In the genomic region with DNA sequence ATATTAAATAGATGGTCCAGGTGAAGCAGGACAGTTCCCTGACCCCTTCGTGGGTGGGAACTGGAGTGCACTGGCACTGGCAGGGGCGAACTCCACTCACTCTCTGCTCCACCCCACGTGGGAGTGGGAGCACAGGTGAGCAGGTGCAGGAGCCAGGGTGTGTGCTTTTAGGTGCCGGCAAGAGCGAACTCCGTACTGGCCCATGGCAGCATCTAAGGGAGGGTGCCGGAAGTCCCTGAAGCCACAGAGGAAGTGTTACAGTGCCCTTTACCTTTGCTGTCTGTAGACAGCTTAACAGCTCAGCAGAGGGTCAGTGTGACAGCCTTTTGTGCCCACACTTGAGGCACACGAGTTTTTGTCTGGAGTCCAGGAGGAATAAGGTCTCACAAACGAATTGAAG, we compare ENCODE assay signal across 23 cellular contexts. TPM values are rescaled to one million over a fixed set of nuclear protein-coding genes. Genes with fewer than 3 reads are reported as not detected.
DNase-seq lines count a peak whose midpoint lies in the region; ATAC-seq, FAIRE-seq and TF ChIP-seq lines count a peak whose summit lies in the region.
"Had no signal": no experiment of that assay in that cellular context is flagged by ENCODE, and none has a peak within 500 bp of the region (broad histone marks: within the 10 kb centered on the region; RNA-seq: fewer than 3 reads in every experiment).

No MANE protein-coding gene starts in this region.

- H3K56ac ChIP-seq in IMR-90 (ENCODE audit: extremely low read depth, insufficient read depth, low read length) = no peak overlapping the region

- H3K9ac ChIP-seq in IMR-90 (ENCODE audit: low read depth, low read length) (no peak overlapping the region), OCI-LY1 (ENCODE audit: low read length) (peak overlapping the region; percentile 34; the same call in 1 of the 2 replicates)
- H3K9ac ChIP-seq: SK-N-SH had no signal

- ATAC-seq in IMR-90 (ENCODE audit: low read depth) = no peak
- peak; percentile 59 for ATAC-seq in left colon
- ATAC-seq in WTC11 = no peak
- ATAC-seq: HCT116, K562 had no signal

- no peaks in the 10 kb centered on the region for H3K36me3 ChIP-seq in IMR-90 (ENCODE audit: control insufficient read depth, insufficient read depth, low read length)
- no peaks in the 10 kb centered on the region; the same call in 1 of the 2 replicates for H3K36me3 ChIP-seq in OCI-LY1 (ENCODE audit: insufficient read depth, low read length)
- H3K36me3 ChIP-seq in small intestine (ENCODE audit: control insufficient read depth in 2 of 2, insufficient read depth in 2 of 2, low read length in 2 of 2) = no peaks in the 10 kb centered on the region
- H3K36me3 ChIP-seq: Peyer's patch had no signal

- DNase-seq in IMR-90 (no peak), left colon (no peak), small intestine (peak; percentile 54), WTC11 (ENCODE audit: low spot score) (no peak), cortex of kidney (lab: John Stamatoyannopoulos, UW) (no peak)
- DNase-seq in stimulated activated CD4-positive, alpha-beta T cell treated with anti-CD3 and anti-CD28 coated beads, Interleukin-12 subunit alpha, Interleukin-12 subunit beta, amount 100 ng/mL, for 4 hours = no peak
- DNase-seq: C1 segment of cervical spinal cord; CD4-positive, alpha-beta memory T cell; COR-L47; Kasumi-1; NCI-H1105 treated with DMSO at 0.1 percent for 48 hours; NCI-H2029; NCI-H446; NCI-H524 treated with DMSO at 0.1 percent for 48 hours; NCI-H774; OCI-M1; SK-N-SH had no signal

- dilution Hi-C loops in IMR-90 (cut with HindIII; ENCODE audit: low sequenced_read_pairs, unreplicated experiment) = no loop called here

- H3K4me1 Mint-ChIP-seq in WTC11 = no peaks in the 10 kb centered on the region
- H3K4me1 Mint-ChIP-seq: CD4-positive, alpha-beta memory T cell had no signal

- in situ Hi-C loops in IMR-90 (cut with MboI; ENCODE audit: low sequenced_read_pairs) = no loop called here

- 0 out of 2 replicates have a peak, but pooled peaks cover 3% of the 10 kb centered on the region for H3K27me3 Mint-ChIP-seq in WTC11 (ENCODE audit: low read depth)

- H3K9me3 ChIP-seq in IMR-90 (ENCODE audit: control insufficient read depth, insufficient read depth, low read length) (no peaks in the 10 kb centered on the region), OCI-LY1 (ENCODE audit: low read length) (peaks cover 2% of the 10 kb centered on the region; the same call in 1 of the 2 replicates), small intestine (ENCODE audit: control insufficient read depth, low read depth) (no peaks in the 10 kb centered on the region)
- H3K9me3 ChIP-seq: Peyer's patch, SK-N-SH had no signal

- H3K4ac ChIP-seq in IMR-90 (ENCODE audit: low read depth, low read length) = no peak overlapping the region

- H3K4me1 ChIP-seq in IMR-90 (ENCODE audit: control insufficient read depth, insufficient read depth, low read length) (no peaks in the 10 kb centered on the region), OCI-LY1 (ENCODE audit: insufficient read depth, low read length, severe bottlenecking) (peaks cover 12% of the 10 kb centered on the region), small intestine (ENCODE audit: control insufficient read depth in 2 of 2, insufficient read depth in 1 of 2, low read depth in 1 of 2, low read length in 1 of 2) (no peaks in the 10 kb centered on the region)
- H3K4me1 ChIP-seq: Peyer's patch had no signal

- CTCF ChIA-PET in IMR-90 (lab: Yijun Ruan, JAX) = no interaction called here
- CTCF ChIA-PET in WTC11 (lab: Charles Lee) = interaction anchor here (1.1 kb wide), 1 partner anchor 164 kb away, joined by 3 read pairs; no protein-coding TSS in a partner anchor

- POLR2A ChIA-PET in IMR-90 (lab: Charles Lee; ENCODE audit: unreplicated experiment) = no interaction called here
- POLR2A ChIA-PET in WTC11 (lab: Charles Lee) = no interaction called here

- H3K27me3 ChIP-seq in IMR-90 (ENCODE audit: control insufficient read depth, insufficient read depth, low read length) = peaks cover 21% of the 10 kb centered on the region
- H3K27me3 ChIP-seq in OCI-LY1 (ENCODE audit: insufficient read depth, low read length) = 0 out of 2 replicates have a peak, but pooled peaks cover 5% of the 10 kb centered on the region
- H3K27me3 ChIP-seq in small intestine (ENCODE audit: control insufficient read depth in 2 of 2, insufficient read depth in 2 of 2, low read length in 2 of 2) = no peaks in the 10 kb centered on the region
- H3K27me3 ChIP-seq: Peyer's patch had no signal

- no peak overlapping the region for H4K91ac ChIP-seq in IMR-90 (ENCODE audit: insufficient read depth, low read depth, low read length)

- H3K79me1 ChIP-seq in IMR-90 (ENCODE audit: low read depth in 1 of 2, low read length in 2 of 2) = no peaks in the 10 kb centered on the region

- H2BK15ac ChIP-seq in IMR-90 (ENCODE audit: low read depth, low read length) = no peak overlapping the region

- no TSS peak for BruUV-seq in IMR-90 (replicated peaks; lab: Mats Ljungman, UMichigan)

- H3K4me2 ChIP-seq in IMR-90 (ENCODE audit: low read depth, low read length) = no peak overlapping the region
- H3K4me2 ChIP-seq in OCI-LY1 (ENCODE audit: low read length) = peak overlapping the region; percentile 56
- H3K4me2 ChIP-seq: SK-N-SH had no signal

- H3K4me3 Mint-ChIP-seq in WTC11 = no peak overlapping the region
- H3K4me3 Mint-ChIP-seq: CD4-positive, alpha-beta memory T cell had no signal

- H4K5ac ChIP-seq in IMR-90 (ENCODE audit: low read depth, low read length) = no peak overlapping the region

- peaks cover 7% of the 10 kb centered on the region for H3K9me3 Mint-ChIP-seq in WTC11

- no peak for TF ChIP-seq POLR2A in IMR-90 (IDR thresholded peaks at IDR 0.05; ENCODE audit: low read depth, low read length)

- H3K27ac Mint-ChIP-seq in WTC11 = no peak overlapping the region
- H3K27ac Mint-ChIP-seq: CD4-positive, alpha-beta memory T cell had no signal

- H4K8ac ChIP-seq in IMR-90 (ENCODE audit: low read depth in 2 of 2, low read length in 2 of 2) = no peak overlapping the region

- TF ChIP-seq CTCF in IMR-90 (conservative IDR thresholded peaks at IDR 0.05; ENCODE audit: low read depth, low read length) (no peak), OCI-LY1 (IDR thresholded peaks at IDR 0.05; ENCODE audit: low read length) (no peak), WTC11 (IDR thresholded peaks at IDR 0.05) (no peak)

- H2AFZ ChIP-seq in IMR-90 (replicated peaks; ENCODE audit: low read length, poor library complexity) = peak overlapping the region; percentile 58
- H2AFZ ChIP-seq in OCI-LY1 (ENCODE audit: low read length) = peak overlapping the region; percentile 77

- no peak overlapping the region for H3K18ac ChIP-seq in IMR-90 (ENCODE audit: low read depth, low read length)

- H3K23ac ChIP-seq in IMR-90 (ENCODE audit: low read depth, low read length) = no peak overlapping the region

- H3K4me3 ChIP-seq in IMR-90 (ENCODE audit: insufficient read depth, low read depth, low read length) = no peak overlapping the region
- peak overlapping the region; percentile 24 for H3K4me3 ChIP-seq in OCI-LY1 (ENCODE audit: low read depth, low read length, poor library complexity, severe bottlenecking)
- H3K4me3 ChIP-seq in small intestine (ENCODE audit: low read depth in 1 of 2, low read length in 2 of 2) = no peak overlapping the region
- H3K4me3 ChIP-seq: K562, Peyer's patch had no signal

- H4K20me1 ChIP-seq in IMR-90 (ENCODE audit: insufficient read depth, low read length) (no peaks in the 10 kb centered on the region), OCI-LY1 (ENCODE audit: insufficient read depth, low read length) (no peaks in the 10 kb centered on the region)

- no peak overlapping the region for H2AK5ac ChIP-seq in IMR-90 (ENCODE audit: low read depth, low read length)

- no peak for FAIRE-seq in small intestine (lab: Jason Lieb, UNC)
- FAIRE-seq: G401.6, K562 had no signal

- intact Hi-C loops in IMR-90 (cut with micrococcal nuclease) = loop anchor here (5.0 kb wide), 1 partner anchor 40 kb away; no protein-coding TSS in a partner anchor
- intact Hi-C loops in left colon (cut with DNase I, micrococcal nuclease) = no loop called here

- H2BK20ac ChIP-seq in IMR-90 (ENCODE audit: low read depth, low read length) = no peak overlapping the region

- no peak overlapping the region for H2BK5ac ChIP-seq in IMR-90 (ENCODE audit: low read depth, low read length, poor library complexity, severe bottlenecking)

- no peak for TF ChIP-seq RAD21 in IMR-90 (IDR thresholded peaks at IDR 0.05; ENCODE audit: low read length)

- H3K36me3 Mint-ChIP-seq in WTC11 = no peaks in the 10 kb centered on the region; the same call in 1 of the 2 replicates
- H3K36me3 Mint-ChIP-seq: CD4-positive, alpha-beta memory T cell had no signal

- H3K9me2 ChIP-seq in OCI-LY1 (ENCODE audit: low read depth, low read length) = no peaks in the 10 kb centered on the region
- H3K9me2 ChIP-seq: SK-N-SH had no signal

- 92% methylated on average over 4 of the region's 9 CpGs; no CpG with 5 or more reads in 1 of the 2 experiments for WGBS in IMR-90 (ENCODE audit: extremely low coverage in 2 of 2, insufficient read length in 1 of 2), 2 experiments
- 15 to 59% (median 40%) methylated on average over 9 of the region's 9 CpGs for WGBS in small intestine, 3 donors

- H3K9me1 ChIP-seq in IMR-90 (ENCODE audit: insufficient read depth, low read length) = no peaks in the 10 kb centered on the region

- no peaks in the 10 kb centered on the region for H3K79me2 ChIP-seq in OCI-LY1 (ENCODE audit: insufficient read depth, low read length)

- H2BK120ac ChIP-seq in IMR-90 (ENCODE audit: low read depth, low read length) = no peak overlapping the region

- no peak overlapping the region for H3K27ac ChIP-seq in IMR-90 (ENCODE audit: insufficient read depth, low read length)
- H3K27ac ChIP-seq in OCI-LY1 (ENCODE audit: low read depth, low read length, poor library complexity, severe bottlenecking) = no peak overlapping the region
- peak overlapping the region in 1 of 2 donors; percentile 33 for H3K27ac ChIP-seq in small intestine (ENCODE audit: low read depth in 1 of 2, low read length in 1 of 2)
- H3K27ac ChIP-seq: HL-60, Peyer's patch had no signal

- no peak overlapping the region for H2AK9ac ChIP-seq in IMR-90 (replicated peaks; ENCODE audit: low read depth, low read length, poor library complexity)

- H3F3A ChIP-seq in OCI-LY1 (ENCODE audit: insufficient read depth, low read length) = no peaks in the 10 kb centered on the region

- no peak overlapping the region for H3K14ac ChIP-seq in IMR-90 (replicated peaks; ENCODE audit: low read depth, low read length)

TF ChIP-seq in IMR-90, 13 proteins besides CTCF, POLR2A, EP300 and RAD21 (continues in another document):
- no peak for TF ChIP-seq NFE2L2 (IDR thresholded peaks at IDR 0.05; ENCODE audit: low read depth, low read length)

RNA-seq across cellular contexts. Expression of a gene that starts 26.7 kb away (rescaled TPM):
- total RNA-seq in IMR-90 (2012; rRNA removed) = 41.1 and 63.6 TPM in 2 replicates
- polyA plus RNA-seq in IMR-90 (2012; rRNA removed) = 20.0 and 20.9 TPM in 2 replicates
- polyA plus RNA-seq in IMR-90 (2012; cell fraction: cytosol; rRNA removed) = 5.2 and 5.8 TPM in 2 replicates
- polyA plus RNA-seq in IMR-90 (2012; cell fraction: nucleus; rRNA removed; ENCODE audit: low replicate concordance) = 34.5 and 61.9 TPM in 2 replicates
- total RNA-seq in left colon = 10 to 100 TPM; 33.9 to 35.5 TPM
- 10 to 100 TPM in 2 of 3 donors, 1 to 10 TPM in 1; 9.0 to 22.1 (median 17.8) TPM for polyA plus RNA-seq in small intestine
- total RNA-seq in WTC11 (2021) = 29.7 to 33.2 TPM (median 31.2 TPM) in 3 replicates
